In the genomic region with DNA sequence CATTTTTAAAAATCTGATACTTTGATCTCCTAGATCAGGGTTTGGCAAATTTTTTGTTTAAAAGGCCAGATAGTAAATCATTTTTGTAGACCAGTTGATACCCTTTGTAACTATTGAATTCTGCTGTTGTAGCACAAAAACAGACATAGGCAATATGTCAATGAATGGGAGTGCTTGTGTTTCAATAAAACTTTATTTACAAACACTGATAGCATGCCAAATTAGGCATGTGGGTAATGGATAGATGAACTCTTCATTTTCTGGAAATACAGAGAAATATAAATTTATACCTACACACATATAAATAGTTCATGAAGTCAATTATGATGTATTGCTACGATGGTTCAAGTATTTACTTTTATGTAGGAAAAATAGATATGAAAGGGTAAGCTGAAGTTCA, we compare ENCODE assay signal across 11 cellular contexts.
"Had no signal": no experiment of that assay in that cellular context is flagged by ENCODE, and none has a peak within 500 bp of the region (broad histone marks: within the 10 kb centered on the region; RNA-seq: fewer than 3 reads in every experiment).

No MANE protein-coding gene starts in this region.

- H3K36me3 ChIP-seq: HAP-1 had no signal

- H3K9me3 ChIP-seq: HAP-1 had no signal

- H3K4me2 ChIP-seq: GM23338 had no signal

- H3K4me1 ChIP-seq: HAP-1 had no signal

- ATAC-seq: GM23338, HCT116 had no signal

- H3K4me3 ChIP-seq: GM23248, GM23338, HAP-1 had no signal

- H2AFZ ChIP-seq: GM23248, GM23338 had no signal

- H3K27ac ChIP-seq: GM23248 had no signal

- H3K9ac ChIP-seq: GM23248 had no signal

- FAIRE-seq: H1, H54 had no signal

- DNase-seq: GM23248, GOT3, H7, H9, HCEC 1CT, HFFc6 had no signal
